ENCODE assay signal across 13 cellular contexts in genomic region chr20:3787640-3788015, GRCh38. TPM values are rescaled to one million over a fixed set of nuclear protein-coding genes. Genes with fewer than 3 reads are reported as not detected.
DNase-seq lines count a peak whose midpoint lies in the region; ATAC-seq and TF ChIP-seq lines count a peak whose summit lies in the region.
"Not testable (repeated sequence)": the region's sequence is repeated elsewhere in the genome, so short reads cannot be mapped to it uniquely, and the experiment has no call there.
"Had no signal": no experiment of that assay in that cellular context is flagged by ENCODE, and none has a peak within 500 bp of the region (broad histone marks: within the 10 kb centered on the region; RNA-seq: fewer than 3 reads in every experiment).

No MANE protein-coding gene starts in this region.

- peaks cover 26 to 36% (median 31%) of the 10 kb centered on the region in 3 donors for H3K4me1 Mint-ChIP-seq in CD8-positive, alpha-beta memory T cell
- H3K4me1 Mint-ChIP-seq in activated naive CD4-positive, alpha-beta T cell treated with anti-CD3 and anti-CD28 coated beads for 36 hours (ENCODE audit: low read depth), result peaks cover 37% of the 10 kb centered on the region
- H3K4me1 Mint-ChIP-seq in dendritic cell treated with granulocyte-macrophage colony-stimulating factor and Interleukin-4, amounts not matched to agents 40 ng/mL and 50 ng/mL, for 4 days (ENCODE audit: low read depth), result peaks cover 40% of the 10 kb centered on the region
- H3K4me1 Mint-ChIP-seq in immature natural killer cell, result peaks cover 34 to 35% of the 10 kb centered on the region in 2 donors

- not testable (repeated sequence) for DNase-seq in CD8-positive, alpha-beta memory T cell; MM.1S; activated naive CD4-positive, alpha-beta T cell treated with anti-CD3 and anti-CD28 coated beads for 36 hours; immature natural killer cell; thoracic aorta (ENCODE audit: low spot score)

- H3K9me3 Mint-ChIP-seq in CD8-positive, alpha-beta memory T cell; activated naive CD4-positive, alpha-beta T cell treated with anti-CD3 and anti-CD28 coated beads for 36 hours; dendritic cell treated with granulocyte-macrophage colony-stimulating factor and Interleukin-4, amounts not matched to agents 40 ng/mL and 50 ng/mL, for 4 days; immature natural killer cell: not testable (repeated sequence)

- H3K27me3 Mint-ChIP-seq in CD8-positive, alpha-beta memory T cell; activated naive CD4-positive, alpha-beta T cell treated with anti-CD3 and anti-CD28 coated beads for 36 hours (ENCODE audit: low read depth); dendritic cell treated with granulocyte-macrophage colony-stimulating factor and Interleukin-4, amounts not matched to agents 40 ng/mL and 50 ng/mL, for 4 days; immature natural killer cell (ENCODE audit: low read depth in 3 of 3): not testable (repeated sequence)

- POLR2A ChIA-PET in CD8-positive, alpha-beta memory T cell (lab: Charles Lee), result interaction anchor here (0.8 to 3.4 kb wide), 7 partner anchors 8 to 66 kb away, joined by 3 to 37 read pairs (median 7); partner anchors contain the start of genes ADISSP, AP5S1 and CDC25B

- H3F3A ChIP-seq in MM.1S (ENCODE audit: insufficient read depth, low read length); neural cell (ENCODE audit: insufficient read depth, low read length, poor library complexity, severe bottlenecking): not testable (repeated sequence)

- not testable (repeated sequence) for H3K79me2 ChIP-seq in MM.1S (ENCODE audit: low read length); neural cell (replicated peaks; ENCODE audit: insufficient read depth, low read length)

- not testable (repeated sequence) for H2AFZ ChIP-seq in MM.1S (ENCODE audit: low read length); neural cell (ENCODE audit: low read depth, low read length)

- H3K4me3 Mint-ChIP-seq in CD8-positive, alpha-beta memory T cell, result peak overlapping the region in 6 of 7 donors; percentile 69 to 83 (median 72)
- peak overlapping the region; percentile 60 for H3K4me3 Mint-ChIP-seq in activated naive CD4-positive, alpha-beta T cell treated with anti-CD3 and anti-CD28 coated beads for 36 hours
- not testable (repeated sequence) for H3K4me3 Mint-ChIP-seq in dendritic cell treated with granulocyte-macrophage colony-stimulating factor and Interleukin-4, amounts not matched to agents 40 ng/mL and 50 ng/mL, for 4 days
- peak overlapping the region; percentile 66 to 82 (median 75) for H3K4me3 Mint-ChIP-seq in immature natural killer cell

- H3K9me2 ChIP-seq in MM.1S (replicated peaks; ENCODE audit: insufficient read depth, low read length); neural cell (ENCODE audit: insufficient read depth, low read length): not testable (repeated sequence)

- TF ChIP-seq CTCF in MM.1S (IDR thresholded peaks at IDR 0.05; ENCODE audit: low read length); VCaP (conservative IDR thresholded peaks at IDR 0.05); neural cell (IDR thresholded peaks at IDR 0.05; ENCODE audit: poor library complexity, severe bottlenecking); thoracic aorta (IDR thresholded peaks at IDR 0.05): not testable (repeated sequence)

- H3K36me3 Mint-ChIP-seq in CD8-positive, alpha-beta memory T cell; activated naive CD4-positive, alpha-beta T cell treated with anti-CD3 and anti-CD28 coated beads for 36 hours (ENCODE audit: low read depth); immature natural killer cell: not testable (repeated sequence)
- peaks cover 34% of the 10 kb centered on the region for H3K36me3 Mint-ChIP-seq in dendritic cell treated with granulocyte-macrophage colony-stimulating factor and Interleukin-4, amounts not matched to agents 40 ng/mL and 50 ng/mL, for 4 days (ENCODE audit: low read depth)

- peaks cover 23% of the 10 kb centered on the region for H3K4me1 ChIP-seq in CD8-positive, alpha-beta memory T cell (ENCODE audit: insufficient read depth, low read length)
- not testable (repeated sequence) for H3K4me1 ChIP-seq in MM.1S (ENCODE audit: low read length)
- H3K4me1 ChIP-seq in thoracic aorta (ENCODE audit: control insufficient read depth in 1 of 2, low read depth in 2 of 2), result peaks cover 26 to 35% of the 10 kb centered on the region in 2 donors

- ATAC-seq in thoracic aorta (ENCODE audit: insufficient number of reproducible peaks, low FRiP score, low read depth), result not testable (repeated sequence)

- peak overlapping the region; percentile 6 to 92 (median 79) for H3K27ac Mint-ChIP-seq in CD8-positive, alpha-beta memory T cell
- not testable (repeated sequence) for H3K27ac Mint-ChIP-seq in activated naive CD4-positive, alpha-beta T cell treated with anti-CD3 and anti-CD28 coated beads for 36 hours
- peak overlapping the region; percentile 17 for H3K27ac Mint-ChIP-seq in dendritic cell treated with granulocyte-macrophage colony-stimulating factor and Interleukin-4, amounts not matched to agents 40 ng/mL and 50 ng/mL, for 4 days
- H3K27ac Mint-ChIP-seq in immature natural killer cell, result peak overlapping the region in 5 of 6 donors; percentile 12 to 87 (median 78)

- H3K36me3 ChIP-seq in CD8-positive, alpha-beta memory T cell (ENCODE audit: insufficient read depth, low read length); MM.1S (replicated peaks; ENCODE audit: insufficient read depth, low read length); neural cell (ENCODE audit: insufficient read depth, low read length); thoracic aorta: not testable (repeated sequence)

- not testable (repeated sequence) for TF ChIP-seq RAD21 in neural cell (conservative IDR thresholded peaks at IDR 0.05)

- not testable (repeated sequence) for H3K4me3 ChIP-seq in CD8-positive, alpha-beta memory T cell (ENCODE audit: low read length); MM.1S (ENCODE audit: low read length)
- H3K4me3 ChIP-seq in neural cell (ENCODE audit: low read length), result peak overlapping the region; percentile 65
- H3K4me3 ChIP-seq in thoracic aorta, result peak overlapping the region; percentile 58

- H3K4me2 ChIP-seq in MM.1S (ENCODE audit: low read depth, low read length) (peak overlapping the region; percentile 74; the same call in 1 of the 2 replicates), neural cell (ENCODE audit: low read length) (peak overlapping the region; percentile 84)

- H3K9me3 ChIP-seq in CD8-positive, alpha-beta memory T cell (ENCODE audit: low read length); MM.1S (replicated peaks; ENCODE audit: insufficient read depth, low read length); neural cell (ENCODE audit: low read length); thoracic aorta: not testable (repeated sequence)

- H3K27ac ChIP-seq in CD8-positive, alpha-beta memory T cell (ENCODE audit: low read depth, low read length); MM.1S (ENCODE audit: low read length); thoracic aorta: not testable (repeated sequence)
- H3K27ac ChIP-seq in VCaP (peak overlapping the region; percentile 66), neural cell (ENCODE audit: low read length) (peak overlapping the region; percentile 56)

- H3K27me3 ChIP-seq in CD8-positive, alpha-beta memory T cell (ENCODE audit: insufficient read depth, low read length, poor library complexity, severe bottlenecking); MM.1S (replicated peaks; ENCODE audit: insufficient read depth, low read length); neural cell (ENCODE audit: insufficient read depth, low read depth, low read length); thoracic aorta (replicated peaks; ENCODE audit: insufficient read depth): not testable (repeated sequence)

- TF ChIP-seq EP300 in neural cell (conservative IDR thresholded peaks at IDR 0.05; ENCODE audit: poor library complexity, severe bottlenecking), result not testable (repeated sequence)

- not testable (repeated sequence) for H3K9ac ChIP-seq in MM.1S (ENCODE audit: low read length)
- peak overlapping the region; percentile 49 for H3K9ac ChIP-seq in neural cell (ENCODE audit: low read length)

- intact Hi-C loops in activated naive CD4-positive, alpha-beta T cell treated with anti-CD3 and anti-CD28 coated beads for 36 hours (cut with micrococcal nuclease), result loop anchor here (1.0 to 2.0 kb wide), 6 partner anchors 8 to 298 kb away; partner anchors contain the start of genes MAVS, PANK2 and RNF24
- intact Hi-C loops in dendritic cell treated with granulocyte-macrophage colony-stimulating factor and Interleukin-4, amounts not matched to agents 40 ng/mL and 50 ng/mL, for 4 days (cut with micrococcal nuclease), result loop anchor here (1.0 kb wide), 1 partner anchor 33 kb away; the partner anchor contains the start of gene AP5S1

- CTCF ChIA-PET in CD8-positive, alpha-beta memory T cell (lab: Charles Lee), result interaction anchor here (0.7 to 16.8 kb wide), 7 partner anchors 9 to 67 kb away, joined by 3 to 262 read pairs (median 5); partner anchors contain the start of genes ADISSP and AP5S1
- CTCF ChIA-PET in activated naive CD4-positive, alpha-beta T cell treated with anti-CD3 and anti-CD28 coated beads for 36 hours (lab: Charles Lee), result interaction anchor here (0.6 to 5.9 kb wide), 16 partner anchors 8 to 386 kb away, joined by 3 to 58 read pairs (median 4); partner anchors contain the start of genes ADISSP, AP5S1 and CDC25B

- not testable (repeated sequence) for H4K20me1 ChIP-seq in MM.1S (ENCODE audit: insufficient read depth, low read length); neural cell (ENCODE audit: insufficient read depth)

RNA-seq across cellular contexts. Expression of gene CENPB, which starts 1.1 kb away (rescaled TPM):
- total RNA-seq in CD8-positive, alpha-beta memory T cell, result 10 to 100 TPM; 66.4 to 69.9 TPM
- 1.7 TPM for polyA plus RNA-seq in CD8-positive, alpha-beta memory T cell
- total RNA-seq in activated naive CD4-positive, alpha-beta T cell treated with anti-CD3 and anti-CD28 coated beads for 36 hours, result 10 to 100 TPM; 29.1 to 30.3 TPM
- 1 to 10 TPM; 1.0 to 1.7 (median 1.1) TPM for polyA plus RNA-seq in immature natural killer cell
- polyA plus RNA-seq in neural cell, result 37.9 and 46.6 TPM in 2 replicates
- 78.1 and 94.0 TPM in 2 replicates for polyA minus RNA-seq in neural cell
- total RNA-seq in thoracic aorta, result 100 to 1,000 TPM in 1 of 2 donors, 10 to 100 TPM in 1; 97.2 to 114 TPM

RNA-seq across cellular contexts. Expression of gene SPEF1, which starts 6.4 kb away (rescaled TPM):
- under 1 TPM; 0.13 to 0.24 TPM for total RNA-seq in CD8-positive, alpha-beta memory T cell
- polyA plus RNA-seq in CD8-positive, alpha-beta memory T cell, result not detected
- not detected for total RNA-seq in activated naive CD4-positive, alpha-beta T cell treated with anti-CD3 and anti-CD28 coated beads for 36 hours
- polyA plus RNA-seq in immature natural killer cell, result not detected
- polyA plus RNA-seq in neural cell, result 0.58 and 2.8 TPM in 2 replicates
- polyA minus RNA-seq in neural cell, result 0.58 and 0.73 TPM in 2 replicates
- under 1 TPM in 1 of 2 donors, not detected in 1; 0.27 TPM for total RNA-seq in thoracic aorta
- total RNA-seq: ascending aorta, colonic mucosa, glomerular endothelial cell, Peyer's patch, sciatic nerve had no signal

RNA-seq across cellular contexts. Expression of gene CDC25B, which starts 8.5 kb away (rescaled TPM):
- 10 to 100 TPM; 78.0 to 81.6 TPM for total RNA-seq in CD8-positive, alpha-beta memory T cell
- 61.6 TPM for polyA plus RNA-seq in CD8-positive, alpha-beta memory T cell
- 10 to 100 TPM; 94.8 to 97.7 TPM for total RNA-seq in activated naive CD4-positive, alpha-beta T cell treated with anti-CD3 and anti-CD28 coated beads for 36 hours
- polyA plus RNA-seq in immature natural killer cell (10 to 100 TPM; 25.3 to 42.0 (median 29.0) TPM), neural cell (21.9 and 26.5 TPM in 2 replicates)
- 13.4 and 14.4 TPM in 2 replicates for polyA minus RNA-seq in neural cell
- total RNA-seq in thoracic aorta, result 10 to 100 TPM; 28.4 to 41.8 TPM

RNA-seq across cellular contexts. Expression of gene ADISSP, which starts 20.1 kb away (rescaled TPM):
- 10 to 100 TPM; 72.7 to 74.9 TPM for total RNA-seq in CD8-positive, alpha-beta memory T cell
- 27.0 TPM for polyA plus RNA-seq in CD8-positive, alpha-beta memory T cell
- 10 to 100 TPM; 47.9 to 50.4 TPM for total RNA-seq in activated naive CD4-positive, alpha-beta T cell treated with anti-CD3 and anti-CD28 coated beads for 36 hours
- polyA plus RNA-seq in immature natural killer cell, result 10 to 100 TPM; 16.4 to 27.5 (median 16.6) TPM
- 39.8 and 48.7 TPM in 2 replicates for polyA plus RNA-seq in neural cell
- polyA minus RNA-seq in neural cell, result 16.1 and 19.2 TPM in 2 replicates
- total RNA-seq in thoracic aorta, result 10 to 100 TPM in 1 of 2 donors, 1 to 10 TPM in 1; 7.8 to 20.4 TPM

RNA-seq across cellular contexts. Expression of gene AP5S1, which starts 32.7 kb away (rescaled TPM):
- total RNA-seq in CD8-positive, alpha-beta memory T cell, result 10 to 100 TPM; 14.0 to 15.7 TPM
- polyA plus RNA-seq in CD8-positive, alpha-beta memory T cell, result 18.4 TPM
- 1 to 10 TPM; 8.0 to 8.2 TPM for total RNA-seq in activated naive CD4-positive, alpha-beta T cell treated with anti-CD3 and anti-CD28 coated beads for 36 hours
- 10 to 100 TPM; 16.3 to 23.1 (median 17.4) TPM for polyA plus RNA-seq in immature natural killer cell
- 11.3 and 14.0 TPM in 2 replicates for polyA plus RNA-seq in neural cell
- 11.7 and 12.4 TPM in 2 replicates for polyA minus RNA-seq in neural cell
- 10 to 100 TPM; 12.3 to 18.0 TPM for total RNA-seq in thoracic aorta
